Comparison of ENCODE assay signal across 8 cellular contexts in genomic region chr4:98994474-98995182, GRCh38. TPM values are rescaled to one million over a fixed set of nuclear protein-coding genes. Genes with fewer than 3 reads are reported as not detected.
A peak's percentile ranks its signal among the peaks of the same experiment; 100 is the strongest.
DNase-seq lines count a peak whose midpoint lies in the region; ATAC-seq and TF ChIP-seq lines count a peak whose summit lies in the region.

No MANE protein-coding gene starts in this region.

- H3K27ac ChIP-seq in heart right ventricle (peak overlapping the region; percentile 81 to 93 (median 90)), substantia nigra (ENCODE audit: low read depth, low read length, poor library complexity, severe bottlenecking) (peak overlapping the region; percentile 56)

- peaks cover 16% of the 10 kb centered on the region for H3K36me3 Mint-ChIP-seq in activated naive CD8-positive, alpha-beta T cell treated with anti-CD3 and anti-CD28 coated beads for 36 hours

- peaks cover 0 to 4% (median 0%) of the 10 kb centered on the region in 11 donors for H3K9me3 ChIP-seq in heart right ventricle

- ATAC-seq in heart right ventricle (no peak), left cardiac atrium (no peak), GM21360 (IDR thresholded peaks at IDR 0.05; ENCODE audit: unreplicated experiment) (no peak)

- H3K27me3 Mint-ChIP-seq in activated naive CD8-positive, alpha-beta T cell treated with anti-CD3 and anti-CD28 coated beads for 36 hours, result no peaks in the 10 kb centered on the region

- peak overlapping the region; percentile 97 for H3K27ac Mint-ChIP-seq in activated naive CD8-positive, alpha-beta T cell treated with anti-CD3 and anti-CD28 coated beads for 36 hours

- no peak for TF ChIP-seq CTCF in heart right ventricle (IDR thresholded peaks at IDR 0.05)

- H3K36me3 ChIP-seq in heart right ventricle, result no peaks in the 10 kb centered on the region

- WGBS in heart right ventricle, 2 donors, result 52 to 54% methylated on average over 17 of the region's 17 CpGs

- no peaks in the 10 kb centered on the region for H3K9me3 Mint-ChIP-seq in activated naive CD8-positive, alpha-beta T cell treated with anti-CD3 and anti-CD28 coated beads for 36 hours

- H3K27me3 ChIP-seq in heart right ventricle, result no peaks in the 10 kb centered on the region

- peak overlapping the region; percentile 86 for H3K4me3 Mint-ChIP-seq in activated naive CD8-positive, alpha-beta T cell treated with anti-CD3 and anti-CD28 coated beads for 36 hours

- peaks cover 24% of the 10 kb centered on the region for H3K4me1 Mint-ChIP-seq in activated naive CD8-positive, alpha-beta T cell treated with anti-CD3 and anti-CD28 coated beads for 36 hours

- DNase-seq in heart right ventricle (no peak), left cardiac atrium (no peak), iris pigment epithelial cell (ENCODE audit: low read depth) (peak; percentile 29), substantia nigra (lab: John Stamatoyannopoulos, UW) (no peak), dermis blood vessel endothelial cell (no peak)
- DNase-seq in activated naive CD8-positive, alpha-beta T cell treated with anti-CD3 and anti-CD28 coated beads for 36 hours, result no peak
- DNase-seq in activated CD8-positive, alpha-beta memory T cell treated with anti-CD3 and anti-CD28 coated beads, Interleukin-2, amount 50 U/mL, for 48 hours, result no peak

- intact Hi-C loops in heart right ventricle (cut with DNase I), result loop anchor here in 9 of 10 donors (1.0 to 10.0 kb wide), 15 partner anchors 52 to 568 kb away; partner anchors contain the start of genes EIF4E (in 4 of the 9), ADH5 (in 2 of the 9) and TRMT10A (in 1 of the 9)
- intact Hi-C loops in left cardiac atrium (cut with DNase I), result loop anchor here (5.0 to 10.0 kb wide), 4 partner anchors 60 to 63 kb away; no protein-coding TSS in a partner anchor

- H3K4me1 ChIP-seq in heart right ventricle, result peaks cover 0 to 28% (median 13%) of the 10 kb centered on the region in 9 donors

- H3K4me3 ChIP-seq in heart right ventricle, result peak overlapping the region; percentile 42 to 99 (median 96)

RNA-seq across cellular contexts. Expression of gene METAP1, which starts 0.9 kb away (rescaled TPM):
- total RNA-seq in heart right ventricle, result 10 to 100 TPM; 54.2 to 79.7 (median 60.9) TPM
- 10 to 100 TPM; 37.7 to 43.5 TPM for polyA plus RNA-seq in heart right ventricle
- 10 to 100 TPM; 38.0 to 50.0 TPM for total RNA-seq in left cardiac atrium
- 10 to 100 TPM; 68.7 to 71.5 TPM for total RNA-seq in activated naive CD8-positive, alpha-beta T cell treated with anti-CD3 and anti-CD28 coated beads for 36 hours
- total RNA-seq in dermis blood vessel endothelial cell, result 24.7 and 37.3 TPM in 2 replicates
